19 cellular contexts compared by ENCODE assay signal in genomic region chr4:187124311-187124710, GRCh38.
DNase-seq lines count a peak whose midpoint lies in the region; ATAC-seq, FAIRE-seq and TF ChIP-seq lines count a peak whose summit lies in the region.
"Had no signal": no experiment of that assay in that cellular context is flagged by ENCODE, and none has a peak within 500 bp of the region (broad histone marks: within the 10 kb centered on the region; RNA-seq: fewer than 3 reads in every experiment).

No MANE protein-coding gene starts in this region.

- H2AK5ac ChIP-seq in IMR-90 (ENCODE audit: low read depth, low read length): no peak overlapping the region

- H3K27me3 ChIP-seq in IMR-90 (ENCODE audit: control insufficient read depth, insufficient read depth, low read length): no peaks in the 10 kb centered on the region
- no peaks in the 10 kb centered on the region for H3K27me3 ChIP-seq in brain microvascular endothelial cell (replicated peaks)
- H3K27me3 ChIP-seq in neuron (ENCODE audit: insufficient read depth, low read length): no peaks in the 10 kb centered on the region
- H3K27me3 ChIP-seq in HepG2 (ENCODE audit: control insufficient read depth in 1 of 2, insufficient read depth in 2 of 2, low read length in 2 of 2): peaks cover 2 to 21% of the 10 kb centered on the region in 2 experiments; a peak in 3 of 5 replicates
- H3K27me3 ChIP-seq in HAP-1 (ENCODE audit: low read depth): no peaks in the 10 kb centered on the region

- H3K9ac ChIP-seq in IMR-90 (ENCODE audit: low read depth, low read length): no peak overlapping the region
- H3K9ac ChIP-seq in HepG2 (ENCODE audit: insufficient read depth, low read depth, low read length): no peak overlapping the region
- H3K9ac ChIP-seq: GM23248, KMS-11 had no signal

- no peak overlapping the region for H3K56ac ChIP-seq in IMR-90 (ENCODE audit: extremely low read depth, insufficient read depth, low read length)

- H2BK15ac ChIP-seq in IMR-90 (ENCODE audit: low read depth, low read length): no peak overlapping the region

- no peak overlapping the region for H2AK9ac ChIP-seq in IMR-90 (replicated peaks; ENCODE audit: low read depth, low read length, poor library complexity)

- intact Hi-C loops in IMR-90 (cut with micrococcal nuclease): no loop called here
- intact Hi-C loops in HepG2 (cut with micrococcal nuclease; ENCODE audit: unreplicated experiment): no loop called here

- no peak for TF ChIP-seq RAD21 in IMR-90 (IDR thresholded peaks at IDR 0.05; ENCODE audit: low read length)
- TF ChIP-seq RAD21 in HepG2 (CRISPR knock-in tag; IDR thresholded peaks at IDR 0.05): no peak

- H4K5ac ChIP-seq in IMR-90 (ENCODE audit: low read depth, low read length): no peak overlapping the region

- in situ Hi-C loops in IMR-90 (cut with MboI; ENCODE audit: low sequenced_read_pairs): no loop called here
- in situ Hi-C loops in brain microvascular endothelial cell (cut with HindIII; ENCODE audit: low pct_ligation_motif_present, low sequenced_read_pairs): no loop called here
- in situ Hi-C loops in HepG2 (cut with HindIII; ENCODE audit: extremely low pct_ligation_motif_present, low pct_unique_long_range_greater_than_20kb): no loop called here
- in situ Hi-C loops in HAP-1 (cut with MboI; ENCODE audit: low sequenced_read_pairs): no loop called here

- H3K27ac ChIP-seq in IMR-90 (ENCODE audit: insufficient read depth, low read length): no peak overlapping the region
- H3K27ac ChIP-seq in brain microvascular endothelial cell: no peak overlapping the region
- H3K27ac ChIP-seq in HepG2 (ENCODE audit: extremely low read length, insufficient read depth, low read length): no peak overlapping the region
- H3K27ac ChIP-seq: A549, GM23248, KMS-11 had no signal

- H3K36me3 ChIP-seq in IMR-90 (ENCODE audit: control insufficient read depth, insufficient read depth, low read length): no peaks in the 10 kb centered on the region
- no peaks in the 10 kb centered on the region for H3K36me3 ChIP-seq in brain microvascular endothelial cell (replicated peaks)
- H3K36me3 ChIP-seq in neuron (ENCODE audit: insufficient read depth, low read length): no peaks in the 10 kb centered on the region
- H3K36me3 ChIP-seq in HepG2 (replicated peaks in 1 of 2; ENCODE audit: control insufficient read depth in 1 of 2, insufficient read depth in 2 of 2, low read length in 2 of 2): no peaks in the 10 kb centered on the region
- H3K36me3 ChIP-seq in HAP-1 (replicated peaks): no peaks in the 10 kb centered on the region

- POLR2A ChIA-PET in IMR-90 (lab: Charles Lee; ENCODE audit: unreplicated experiment): no interaction called here
- POLR2A ChIA-PET in HepG2 (lab: Yijun Ruan, JAX): no interaction called here

- TF ChIP-seq POLR2A in IMR-90 (IDR thresholded peaks at IDR 0.05; ENCODE audit: low read depth, low read length): no peak
- no peak for TF ChIP-seq POLR2A in HepG2 (IDR thresholded peaks at IDR 0.05; ENCODE audit: insufficient read depth in 1 of 2, low read depth in 2 of 2, low read length in 2 of 2)

- H4K8ac ChIP-seq in IMR-90 (ENCODE audit: low read depth in 2 of 2, low read length in 2 of 2): no peak overlapping the region

- TF ChIP-seq CTCF in IMR-90 (conservative IDR thresholded peaks at IDR 0.05; ENCODE audit: low read depth, low read length) (no peak), brain microvascular endothelial cell (IDR thresholded peaks at IDR 0.05; ENCODE audit: low read depth, low read length, missing control alignments) (peak; percentile 15), HepG2 (CRISPR knock-in tag; IDR thresholded peaks at IDR 0.05) (no peak)

- ATAC-seq in IMR-90 (ENCODE audit: low read depth) (no peak), HepG2 (no peak), GM18520 (IDR thresholded peaks at IDR 0.05; ENCODE audit: unreplicated experiment) (no peak)
- ATAC-seq: A549, GM12878 had no signal

- H3K23ac ChIP-seq in IMR-90 (ENCODE audit: low read depth, low read length): no peak overlapping the region

- no peaks in the 10 kb centered on the region for H3K9me1 ChIP-seq in IMR-90 (ENCODE audit: insufficient read depth, low read length)

- FAIRE-seq in HepG2 (lab: Jason Lieb, UNC): no peak
- FAIRE-seq: A549, GM12878 had no signal

- no peak overlapping the region for H2BK5ac ChIP-seq in IMR-90 (ENCODE audit: low read depth, low read length, poor library complexity, severe bottlenecking)

- 74% methylated on average over 4 of the region's 12 CpGs; no CpG with 5 or more reads in 1 of the 2 experiments for WGBS in IMR-90 (ENCODE audit: extremely low coverage in 2 of 2, insufficient read length in 1 of 2), 2 experiments
- 42% methylated on average over 11 of the region's 12 CpGs for WGBS in HepG2 (ENCODE audit: low lambda C conversion rate)

- H2AFZ ChIP-seq in IMR-90 (replicated peaks; ENCODE audit: low read length, poor library complexity) (peak overlapping the region; percentile 76), neuron (ENCODE audit: low read depth, low read length) (peak overlapping the region; percentile 28), HepG2 (ENCODE audit: low read length) (no peak overlapping the region)
- H2AFZ ChIP-seq: GM23248 had no signal

- H3K18ac ChIP-seq in IMR-90 (ENCODE audit: low read depth, low read length): no peak overlapping the region

- H2BK20ac ChIP-seq in IMR-90 (ENCODE audit: low read depth, low read length): no peak overlapping the region

- TF ChIP-seq EP300 in HepG2 (IDR thresholded peaks at IDR 0.05; ENCODE audit: low read depth in 2 of 2, low read length in 2 of 2): no peak
- no peak for TF ChIP-seq EP300 in HepG2 (CRISPR knock-in tag; IDR thresholded peaks at IDR 0.05; ENCODE audit: borderline replicate concordance)

- H3K4me2 ChIP-seq in IMR-90 (ENCODE audit: low read depth, low read length): no peak overlapping the region
- no peak overlapping the region for H3K4me2 ChIP-seq in HepG2 (ENCODE audit: low read depth, low read length)
- H3K4me2 ChIP-seq: A549, KMS-11 had no signal

- H3K4me1 ChIP-seq in IMR-90 (ENCODE audit: control insufficient read depth, insufficient read depth, low read length): no peaks in the 10 kb centered on the region
- H3K4me1 ChIP-seq in neuron (ENCODE audit: insufficient read depth, low read length): peaks cover 15% of the 10 kb centered on the region
- H3K4me1 ChIP-seq in HepG2 (ENCODE audit: insufficient read depth, low read length): no peaks in the 10 kb centered on the region
- no peaks in the 10 kb centered on the region for H3K4me1 ChIP-seq in HAP-1
- H3K4me1 ChIP-seq: A549 had no signal

- no peak overlapping the region for H3K4ac ChIP-seq in IMR-90 (ENCODE audit: low read depth, low read length)

- BruUV-seq in IMR-90 (replicated peaks; lab: Mats Ljungman, UMichigan) (no TSS peak), HepG2 (replicated peaks; lab: Mats Ljungman, UMichigan) (no TSS peak)

- H3K79me1 ChIP-seq in IMR-90 (ENCODE audit: low read depth in 1 of 2, low read length in 2 of 2): no peaks in the 10 kb centered on the region

- CTCF ChIA-PET in IMR-90 (lab: Yijun Ruan, JAX): interaction anchor here (0.6 kb wide), 1 partner anchor 489 kb away, joined by 3 read pairs; no protein-coding TSS in a partner anchor
- CTCF ChIA-PET in HepG2 (lab: Yijun Ruan, JAX; ENCODE audit: low intra/inter-chr PET ratio, low total read pairs): no interaction called here

- no peak for DNase-seq in IMR-90
- no peak for DNase-seq in brain microvascular endothelial cell
- peak; percentile 20 for DNase-seq in medulla oblongata (ENCODE audit: extremely low spot score)
- DNase-seq in HepG2 (ENCODE audit: low spot score): no peak
- no peak for DNase-seq in NCI-H2029 (lab: John Stamatoyannopoulos, UW)
- DNase-seq in HAP-1 (ENCODE audit: low spot score in 2 of 2): no peak
- DNase-seq: DND-41; GDM1; GM23248; NCI-H1105; NCI-H1694 treated with DMSO at 0.1 percent for 48 hours; NCI-H526 treated with DMSO at 0.1 percent for 48 hours; NK-92 treated with Interleukin-12 subunit alpha and Interleukin-12 subunit beta, amount 100 ng/mL, for 24 hours; SHP77 treated with DMSO at 0.1 percent for 48 hours had no signal

- no peaks in the 10 kb centered on the region for H3K9me3 ChIP-seq in IMR-90 (ENCODE audit: control insufficient read depth, insufficient read depth, low read length)
- no peaks in the 10 kb centered on the region for H3K9me3 ChIP-seq in neuron (ENCODE audit: low read length)
- no peaks in the 10 kb centered on the region for H3K9me3 ChIP-seq in HepG2 (ENCODE audit: low read length)
- no peaks in the 10 kb centered on the region for H3K9me3 ChIP-seq in HAP-1
- H3K9me3 ChIP-seq: A549 had no signal

- H3K4me3 ChIP-seq in IMR-90 (ENCODE audit: insufficient read depth, low read depth, low read length) (no peak overlapping the region), brain microvascular endothelial cell (ENCODE audit: low read depth, low read length) (no peak overlapping the region), neuron (ENCODE audit: low read length) (peak overlapping the region; percentile 1), HepG2 (replicated peaks in 1 of 3; ENCODE audit: insufficient read depth in 1 of 3, low read depth in 2 of 3, low read length in 3 of 3) (no peak overlapping the region), HAP-1 (no peak overlapping the region)
- H3K4me3 ChIP-seq: A549, GM12878, GM23248 had no signal

- dilution Hi-C loops in IMR-90 (cut with HindIII; ENCODE audit: low sequenced_read_pairs, unreplicated experiment): no loop called here

- no peak overlapping the region for H3K14ac ChIP-seq in IMR-90 (replicated peaks; ENCODE audit: low read depth, low read length)

- no peaks in the 10 kb centered on the region for H3K79me2 ChIP-seq in HepG2 (ENCODE audit: insufficient read depth, low read length)

- H4K20me1 ChIP-seq in IMR-90 (ENCODE audit: insufficient read depth, low read length) (no peaks in the 10 kb centered on the region), HepG2 (ENCODE audit: insufficient read depth, low read length) (no peaks in the 10 kb centered on the region; the same call in 1 of the 2 replicates)

- no peak overlapping the region for H2BK120ac ChIP-seq in IMR-90 (ENCODE audit: low read depth, low read length)

- H4K91ac ChIP-seq in IMR-90 (ENCODE audit: insufficient read depth, low read depth, low read length): no peak overlapping the region

TF ChIP-seq in IMR-90, 13 proteins besides CTCF, POLR2A, EP300 and RAD21 (continues in another document):
- no peak for TF ChIP-seq MAZ (IDR thresholded peaks at IDR 0.05; ENCODE audit: borderline replicate concordance, low read depth, low read length)
